15 cellular contexts compared by ENCODE assay signal in genomic region chr2:3025261-3025660, GRCh38.
"Had no signal": no experiment of that assay in that cellular context is flagged by ENCODE, and none has a peak within 500 bp of the region (broad histone marks: within the 10 kb centered on the region; RNA-seq: fewer than 3 reads in every experiment).

No MANE protein-coding gene starts in this region.

- H3K9me3 ChIP-seq: prostate gland, right atrium auricular region, tibial artery had no signal

- H3K4me1 ChIP-seq: prostate gland, right atrium auricular region, tibial artery had no signal

- H3K36me3 ChIP-seq: prostate gland, right atrium auricular region, tibial artery had no signal

- H3K27ac ChIP-seq: prostate gland, right atrium auricular region, tibial artery had no signal

- DNase-seq: activated CD4-positive, alpha-beta memory T cell treated with anti-CD3 and anti-CD28 coated beads for 36 hours; activated CD8-positive, alpha-beta memory T cell treated with anti-CD3 and anti-CD28 coated beads, Interleukin-2, amount 10 ng/mL, durations not matched to agents 7 days and 5 days; activated naive CD4-positive, alpha-beta T cell; activated naive CD8-positive, alpha-beta T cell treated with anti-CD3 and anti-CD28 coated beads for 36 hours; amniotic stem cell; dermis blood vessel endothelial cell; foreskin fibroblast; naive B cell; stimulated activated CD4-positive, alpha-beta T cell treated with anti-CD3 and anti-CD28 coated beads, Interleukin-12 subunit alpha, Interleukin-12 subunit beta, amount 100 ng/mL, for 4 hours; stimulated activated CD4-positive, alpha-beta T cell treated with anti-CD3 and anti-CD28 coated beads, Interleukin-1b, Interleukin-23, amount 100 ng/mL, for 48 hours; stimulated activated CD8-positive, alpha-beta memory T cell treated with anti-CD3 and anti-CD28 coated beads, Interleukin-4, amount 100 ng/mL, for 48 hours; stimulated activated naive CD4-positive, alpha-beta T cell; tibial artery had no signal

- H3K27me3 ChIP-seq: right atrium auricular region, tibial artery had no signal

- H3K4me3 ChIP-seq: prostate gland, right atrium auricular region, tibial artery had no signal

- ATAC-seq: activated CD8-positive, alpha-beta memory T cell treated with anti-CD3 and anti-CD28 coated beads, Interleukin-2, amount 10 ng/mL, durations not matched to agents 7 days and 5 days had no signal
